ENCODE assay signal across 7 cellular contexts in the genomic region with DNA sequence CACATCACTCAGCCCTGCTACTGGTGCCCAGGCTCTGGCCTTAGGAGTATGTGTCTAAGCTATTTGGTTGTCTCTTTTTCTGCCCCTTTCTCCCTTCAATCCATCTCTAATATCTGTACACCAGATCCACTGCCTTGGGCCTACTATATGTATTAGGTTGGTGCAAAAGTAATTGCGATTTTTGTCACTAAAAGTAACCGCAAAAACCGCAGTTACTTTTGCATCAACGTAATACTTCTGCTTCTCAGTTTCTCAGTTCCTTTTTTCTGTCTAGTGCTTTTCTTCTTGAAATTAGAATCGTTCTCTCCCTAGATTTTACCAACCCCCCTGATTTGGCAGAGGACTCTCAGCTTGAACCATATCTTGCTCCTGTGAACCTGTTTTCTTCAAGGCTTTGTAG.
A peak's percentile ranks its signal among the peaks of the same experiment; 100 is the strongest.
DNase-seq lines count a peak whose midpoint lies in the region; ATAC-seq and TF ChIP-seq lines count a peak whose summit lies in the region.

No MANE protein-coding gene starts in this region.

- no peak overlapping the region for H3K23ac ChIP-seq in mesenchymal stem cell (ENCODE audit: low read length in 2 of 2)

- no peaks in the 10 kb centered on the region for H3K9me3 ChIP-seq in mesenchymal stem cell (ENCODE audit: control insufficient read depth, low read length)
- H3K9me3 ChIP-seq in ovary: no peaks in the 10 kb centered on the region

- intact Hi-C loops in posterior cingulate gyrus (cut with DNase I) (no loop called here), left ventricle myocardium superior (cut with micrococcal nuclease) (no loop called here), ovary (cut with DNase I) (no loop called here)

- H3K9ac ChIP-seq in mesenchymal stem cell (ENCODE audit: low read length): peak overlapping the region; percentile 31

- TF ChIP-seq EP300 in ovary (IDR thresholded peaks at IDR 0.05): no peak

- H2BK12ac ChIP-seq in mesenchymal stem cell (ENCODE audit: low read length in 2 of 2): peak overlapping the region in 1 of 2 experiments; percentile 42

- peak overlapping the region; percentile 25 for H2AK5ac ChIP-seq in mesenchymal stem cell (ENCODE audit: low read length, severe bottlenecking)

- no peaks in the 10 kb centered on the region for H3K79me1 ChIP-seq in mesenchymal stem cell (replicated peaks; ENCODE audit: low read length, poor library complexity, severe bottlenecking)

- H4K91ac ChIP-seq in mesenchymal stem cell (ENCODE audit: low read length): no peak overlapping the region

- peak overlapping the region; percentile 59 to 65 for H3K18ac ChIP-seq in mesenchymal stem cell (ENCODE audit: low read depth in 1 of 2, low read length in 2 of 2)

- H4K8ac ChIP-seq in mesenchymal stem cell (ENCODE audit: low read length): no peak overlapping the region

- no peaks in the 10 kb centered on the region for H3K4me1 ChIP-seq in mesenchymal stem cell (ENCODE audit: control insufficient read depth, insufficient read depth, low read depth, low read length)
- no peaks in the 10 kb centered on the region for H3K4me1 ChIP-seq in ovary (ENCODE audit: insufficient read depth)

- no peak for TF ChIP-seq CTCF in ovary (IDR thresholded peaks at IDR 0.05)

- H3K36me3 ChIP-seq in mesenchymal stem cell (ENCODE audit: control insufficient read depth in 1 of 2, insufficient read depth in 2 of 2, low read depth in 1 of 2, low read length in 2 of 2) (no peaks in the 10 kb centered on the region), ovary (no peaks in the 10 kb centered on the region)

- H2BK120ac ChIP-seq in mesenchymal stem cell (ENCODE audit: low read depth, low read length): no peak overlapping the region

- H3K4me3 ChIP-seq in mesenchymal stem cell (ENCODE audit: insufficient read depth in 1 of 2, low read depth in 1 of 2, low read length in 2 of 2) (no peak overlapping the region), ovary (no peak overlapping the region)

- no peak overlapping the region for H2BK5ac ChIP-seq in mesenchymal stem cell (ENCODE audit: low read depth, low read length, poor library complexity, severe bottlenecking)

- DNase-seq in NOMO-1 treated with DMSO at 0.1 percent for 48 hours (lab: John Stamatoyannopoulos, UW; ENCODE audit: unreplicated experiment) (peak; percentile 93), mesenchymal stem cell (no peak), posterior cingulate gyrus (no peak), left ventricle myocardium superior (no peak), ovary (no peak)

- peak overlapping the region in 1 of 2 experiments; percentile 69 for H3K4ac ChIP-seq in mesenchymal stem cell (ENCODE audit: low read depth in 1 of 2, low read length in 2 of 2)

- ATAC-seq in GM18907 (IDR thresholded peaks at IDR 0.05; ENCODE audit: unreplicated experiment) (peak; percentile 44), HG02763 (IDR thresholded peaks at IDR 0.05; ENCODE audit: unreplicated experiment) (peak; percentile 36), left ventricle myocardium superior (no peak)

- no peak overlapping the region for H2BK15ac ChIP-seq in mesenchymal stem cell (ENCODE audit: low read depth, poor library complexity, severe bottlenecking)

- H3K27me3 ChIP-seq in mesenchymal stem cell (ENCODE audit: control insufficient read depth in 1 of 2, insufficient read depth in 1 of 2, low read length in 2 of 2): no peaks in the 10 kb centered on the region
- H3K27me3 ChIP-seq in ovary: no peaks in the 10 kb centered on the region

- H3K27ac ChIP-seq in mesenchymal stem cell (ENCODE audit: low read length, poor library complexity, severe bottlenecking) (no peak overlapping the region), ovary (no peak overlapping the region)

- no peak overlapping the region for H3K4me2 ChIP-seq in mesenchymal stem cell (ENCODE audit: low read length, poor library complexity, severe bottlenecking)

- no peak overlapping the region for H3K14ac ChIP-seq in mesenchymal stem cell (ENCODE audit: low read length in 2 of 2)

- no peak for TF ChIP-seq POLR2A in ovary (IDR thresholded peaks at IDR 0.05)

- no peak overlapping the region for H2AFZ ChIP-seq in mesenchymal stem cell (ENCODE audit: low read depth, low read length)

- whole genome bisulfite sequencing in mesenchymal stem cell: 88% methylated on average over 5 of the region's 5 CpGs
- WGBS in ovary, 3 donors: 91 to 97% (median 91%) methylated on average over 5 of the region's 5 CpGs
